In genomic region chr5:6759401-6759800, GRCh38 we compare ENCODE assay signal across 14 cellular contexts. TPM values are rescaled to one million over a fixed set of nuclear protein-coding genes. Genes with fewer than 3 reads are reported as not detected.
DNase-seq lines count a peak whose midpoint lies in the region; ATAC-seq and TF ChIP-seq lines count a peak whose summit lies in the region.
"Had no signal": no experiment of that assay in that cellular context is flagged by ENCODE, and none has a peak within 500 bp of the region (broad histone marks: within the 10 kb centered on the region; RNA-seq: fewer than 3 reads in every experiment).

No MANE protein-coding gene starts in this region.

- DNase-seq in EL (peak; percentile 47), HuH-7.5 (ENCODE audit: low spot score) (peak; percentile 55), choroid plexus epithelial cell (ENCODE audit: low read depth) (peak; percentile 20), mucosa of descending colon (no peak)
- DNase-seq in activated CD4-positive, alpha-beta T cell treated with anti-CD3 and anti-CD28 coated beads for 1 hour = no peak
- DNase-seq in stimulated activated CD4-positive, alpha-beta T cell treated with anti-CD3 and anti-CD28 coated beads, Interleukin-2, amount 100 ng/mL, for 48 hours = no peak
- DNase-seq: activated CD4-positive, alpha-beta T cell treated with anti-CD3 and anti-CD28 coated beads, Interleukin-2, amount 50 U/mL, for 48 hours; activated naive CD4-positive, alpha-beta T cell treated with anti-CD3 and anti-CD28 coated beads, Interleukin-2, amount 10 ng/mL, durations not matched to agents 7 days and 5 days; cortex of kidney; midbrain; NCI-H345; uterus had no signal

- H3K4me3 ChIP-seq in choroid plexus epithelial cell (ENCODE audit: low read depth, low read length) (no peak overlapping the region), mucosa of descending colon (no peak overlapping the region)
- H3K4me3 ChIP-seq: uterus had no signal

- no peaks in the 10 kb centered on the region for H3K4me1 ChIP-seq in mucosa of descending colon (ENCODE audit: low read depth)
- H3K4me1 ChIP-seq: uterus had no signal

- ATAC-seq in mucosa of descending colon (peak; percentile 10), HG03378 (IDR thresholded peaks at IDR 0.05; ENCODE audit: unreplicated experiment) (no peak), GM18498 (IDR thresholded peaks at IDR 0.05; ENCODE audit: unreplicated experiment) (no peak)

- TF ChIP-seq CTCF in choroid plexus epithelial cell (conservative IDR thresholded peaks at IDR 0.05; ENCODE audit: low read depth, low read length) (no peak), mucosa of descending colon (IDR thresholded peaks at IDR 0.05) (no peak)

- H3K9me3 ChIP-seq in mucosa of descending colon = no peaks in the 10 kb centered on the region
- H3K9me3 ChIP-seq: uterus had no signal

- peaks cover 7% of the 10 kb centered on the region for H3K36me3 ChIP-seq in mucosa of descending colon (ENCODE audit: low read depth)
- H3K36me3 ChIP-seq: uterus had no signal

- intact Hi-C loops in mucosa of descending colon (cut with DNase I, micrococcal nuclease) = no loop called here

RNA-seq across cellular contexts. Expression of gene TENT4A, which starts 46.2 kb away (rescaled TPM):
- 10 to 100 TPM; 16.0 to 26.2 (median 16.3) TPM for total RNA-seq in mucosa of descending colon

Comparison
In these comparisons a context has a peak if more than half of its experiments do, and no peak if none do; other contexts are left out.
1. DNase-seq: peak in EL (single experiment), HuH-7.5 (single experiment) and choroid plexus epithelial cell (single experiment); none in mucosa of descending colon (0 of 3), activated CD4-positive, alpha-beta T cell treated with anti-CD3 and anti-CD28 coated beads for 1 hour (single experiment) and stimulated activated CD4-positive, alpha-beta T cell treated with anti-CD3 and anti-CD28 coated beads, Interleukin-2, amount 100 ng/mL, for 48 hours (0 of 2).